1 cellular context compared by ENCODE assay signal in genomic region chr11:96156379-96156722, GRCh38.
TF ChIP-seq lines count a peak whose summit lies in the region.

No MANE protein-coding gene starts in this region.

TF ChIP-seq in H1, 55 proteins besides CTCF, POLR2A, EP300 and RAD21 (continued from another document):
- TF ChIP-seq E2F6 (IDR thresholded peaks at IDR 0.05) = no peak
- TF ChIP-seq KDM5A (IDR thresholded peaks at IDR 0.05; ENCODE audit: low read length) = no peak
- TF ChIP-seq RFX5 (IDR thresholded peaks at IDR 0.05; ENCODE audit: borderline replicate concordance, low read depth, low read length) = no peak
- no peak for TF ChIP-seq SP1 (IDR thresholded peaks at IDR 0.05; ENCODE audit: low read depth, low read length)
- no peak for TF ChIP-seq CHD7 (IDR thresholded peaks at IDR 0.05; ENCODE audit: insufficient replicate concordance, low read length)
